In the genomic region with DNA sequence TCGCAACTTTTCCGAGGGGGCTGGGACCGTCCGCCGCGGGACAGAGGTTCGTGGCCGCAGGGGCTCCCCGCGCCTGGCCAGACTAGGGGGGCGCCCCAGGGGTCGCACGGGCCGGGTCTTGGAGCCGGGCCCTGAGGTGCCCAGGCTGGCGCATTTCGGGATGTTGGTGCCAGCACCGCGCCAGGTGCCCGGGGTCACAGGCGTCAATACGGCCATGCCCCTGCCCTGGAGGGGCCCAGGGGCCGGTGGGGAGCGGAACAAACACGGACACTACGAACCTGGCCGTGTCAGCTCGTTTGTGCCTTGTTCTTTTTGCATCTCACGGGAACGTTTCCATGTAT, we compare ENCODE assay signal across 9 cellular contexts. TPM values are rescaled to one million over a fixed set of nuclear protein-coding genes. Genes with fewer than 3 reads are reported as not detected.
A peak's percentile ranks its signal among the peaks of the same experiment; 100 is the strongest.
DNase-seq lines count a peak whose midpoint lies in the region; ATAC-seq, FAIRE-seq and TF ChIP-seq lines count a peak whose summit lies in the region.
"Had no signal": no experiment of that assay in that cellular context is flagged by ENCODE, and none has a peak within 500 bp of the region (broad histone marks: within the 10 kb centered on the region; RNA-seq: fewer than 3 reads in every experiment).

No MANE protein-coding gene starts in this region.

- DNase-seq in BJ (ENCODE audit: low read depth) (no peak), HL-60 (ENCODE audit: low read depth in 1 of 2, low spot score in 1 of 2) (no peak), dorsolateral prefrontal cortex (no peak), ecto neural progenitor cell (ENCODE audit: low spot score) (no peak), NCI-H2107 treated with DMSO at 0.1 percent for 48 hours (lab: John Stamatoyannopoulos, UW; ENCODE audit: unreplicated experiment) (no peak), HTR-8/SVneo (ENCODE audit: insufficient read length, low spot score) (no peak), NCI-H2081 (lab: John Stamatoyannopoulos, UW) (no peak)
- DNase-seq in natural killer cell treated with Interleukin-12 subunit alpha and Interleukin-12 subunit beta and Interleukin-15 and Interleukin-18, amount 100 ng/mL, for 72 hours (ENCODE audit: low spot score) = no peak

- intact Hi-C loops in dorsolateral prefrontal cortex (cut with DNase I) = loop anchor here in 1 of 2 donors (5.0 kb wide), 2 partner anchors 41 to 96 kb away; a partner anchor contains a TSS

- TF ChIP-seq CTCF in BJ (IDR thresholded peaks at IDR 0.05; ENCODE audit: insufficient read depth, low read depth, low read length) (no peak), HL-60 (IDR thresholded peaks at IDR 0.05; ENCODE audit: insufficient read depth, low read length) (no peak), dorsolateral prefrontal cortex (IDR thresholded peaks at IDR 0.05 in 54 of 56, conservative IDR thresholded peaks at IDR 0.05 in 2 of 56; ENCODE audit: low read depth in 1 of 56, partially characterized antibody in 56 of 56) (no peak)

- H3K27me3 ChIP-seq in BJ (ENCODE audit: control insufficient read depth, insufficient read depth, low read length) (peaks cover 3% of the 10 kb centered on the region; the same call in 1 of the 2 replicates), HL-60 (ENCODE audit: insufficient read depth, poor library complexity, severe bottlenecking) (peaks cover 4% of the 10 kb centered on the region), dorsolateral prefrontal cortex (peaks cover 0 to 25% (median 7%) of the 10 kb centered on the region in 45 donors)

- H3K4me3 ChIP-seq in BJ (ENCODE audit: low read depth, low read length) = peak overlapping the region; percentile 51
- peak overlapping the region; percentile 50 for H3K4me3 ChIP-seq in HL-60 (replicated peaks; ENCODE audit: insufficient read depth, low read length)
- peak overlapping the region; percentile 41 to 75 (median 62) for H3K4me3 ChIP-seq in dorsolateral prefrontal cortex

- ATAC-seq in natural killer cell treated with Interleukin-12 subunit alpha and Interleukin-12 subunit beta and Interleukin-15 and Interleukin-18, amount 100 ng/mL, for 72 hours = peak in 1 of 2 donors; percentile 3

- H3K9me3 Mint-ChIP-seq in natural killer cell treated with Interleukin-12 subunit alpha and Interleukin-12 subunit beta and Interleukin-15 and Interleukin-18, amount 100 ng/mL, for 72 hours = no peaks in the 10 kb centered on the region

- no peaks in the 10 kb centered on the region for H3K36me3 ChIP-seq in BJ (ENCODE audit: control insufficient read depth, insufficient read depth, low read length)

- no peak for FAIRE-seq in HTR-8/SVneo (lab: Jason Lieb, UNC)

- H3K36me3 Mint-ChIP-seq in natural killer cell treated with Interleukin-12 subunit alpha and Interleukin-12 subunit beta and Interleukin-15 and Interleukin-18, amount 100 ng/mL, for 72 hours = no peaks in the 10 kb centered on the region

- H3K4me1 Mint-ChIP-seq in natural killer cell treated with Interleukin-12 subunit alpha and Interleukin-12 subunit beta and Interleukin-15 and Interleukin-18, amount 100 ng/mL, for 72 hours (ENCODE audit: low read depth in 2 of 2) = peaks cover 33 to 35% of the 10 kb centered on the region in 2 donors

- peak overlapping the region; percentile 89 for H3K4me3 Mint-ChIP-seq in natural killer cell treated with Interleukin-12 subunit alpha and Interleukin-12 subunit beta and Interleukin-15 and Interleukin-18, amount 100 ng/mL, for 72 hours

- peaks cover 6 to 8% of the 10 kb centered on the region in 2 donors for H3K27me3 Mint-ChIP-seq in natural killer cell treated with Interleukin-12 subunit alpha and Interleukin-12 subunit beta and Interleukin-15 and Interleukin-18, amount 100 ng/mL, for 72 hours

- CTCF ChIA-PET in BJ (lab: Yijun Ruan, JAX) = no interaction called here

- POLR2A ChIA-PET in BJ (lab: Charles Lee) = no interaction called here

- H3K27ac ChIP-seq in HL-60 (replicated peaks) (peak overlapping the region; percentile 62), dorsolateral prefrontal cortex (peak overlapping the region in 54 of 59 donors; percentile 15 to 91 (median 72))

- H3K27ac Mint-ChIP-seq in natural killer cell treated with Interleukin-12 subunit alpha and Interleukin-12 subunit beta and Interleukin-15 and Interleukin-18, amount 100 ng/mL, for 72 hours = peak overlapping the region; percentile 88 to 94

RNA-seq across cellular contexts. Expression of a gene that starts 0.4 kb away (rescaled TPM):
- 3.2 and 3.8 TPM in 2 replicates for polyA plus RNA-seq in BJ (2011; rRNA removed)
- 0.72 and 0.81 TPM in 2 replicates for polyA minus RNA-seq in BJ (2011; rRNA and poly(A)+ RNA removed)
- 10 to 100 TPM in 118 of 120 experiments, 1 to 10 TPM in 2; 7.8 to 33.0 (median 19.9) TPM for total RNA-seq in dorsolateral prefrontal cortex
- total RNA-seq in natural killer cell treated with Interleukin-12 subunit alpha and Interleukin-12 subunit beta and Interleukin-15 and Interleukin-18, amount 100 ng/mL, for 72 hours = 10 to 100 TPM; 15.0 to 23.7 TPM
- total RNA-seq: RPMI7951 had no signal

RNA-seq across cellular contexts. Expression of a gene that starts 40.8 kb away (rescaled TPM):
- 35.0 and 70.7 TPM in 2 replicates for polyA plus RNA-seq in BJ (2011; rRNA removed)
- polyA minus RNA-seq in BJ (2011; rRNA and poly(A)+ RNA removed) = 25.9 and 33.7 TPM in 2 replicates
- 100 to 1,000 TPM in 10 of 120 experiments, 10 to 100 TPM in 110; 61.4 to 113 (median 85.9) TPM for total RNA-seq in dorsolateral prefrontal cortex
- total RNA-seq in natural killer cell treated with Interleukin-12 subunit alpha and Interleukin-12 subunit beta and Interleukin-15 and Interleukin-18, amount 100 ng/mL, for 72 hours = 10 to 100 TPM; 63.3 to 71.9 TPM
